ENCODE assay signal across 1 cellular context in the genomic region with DNA sequence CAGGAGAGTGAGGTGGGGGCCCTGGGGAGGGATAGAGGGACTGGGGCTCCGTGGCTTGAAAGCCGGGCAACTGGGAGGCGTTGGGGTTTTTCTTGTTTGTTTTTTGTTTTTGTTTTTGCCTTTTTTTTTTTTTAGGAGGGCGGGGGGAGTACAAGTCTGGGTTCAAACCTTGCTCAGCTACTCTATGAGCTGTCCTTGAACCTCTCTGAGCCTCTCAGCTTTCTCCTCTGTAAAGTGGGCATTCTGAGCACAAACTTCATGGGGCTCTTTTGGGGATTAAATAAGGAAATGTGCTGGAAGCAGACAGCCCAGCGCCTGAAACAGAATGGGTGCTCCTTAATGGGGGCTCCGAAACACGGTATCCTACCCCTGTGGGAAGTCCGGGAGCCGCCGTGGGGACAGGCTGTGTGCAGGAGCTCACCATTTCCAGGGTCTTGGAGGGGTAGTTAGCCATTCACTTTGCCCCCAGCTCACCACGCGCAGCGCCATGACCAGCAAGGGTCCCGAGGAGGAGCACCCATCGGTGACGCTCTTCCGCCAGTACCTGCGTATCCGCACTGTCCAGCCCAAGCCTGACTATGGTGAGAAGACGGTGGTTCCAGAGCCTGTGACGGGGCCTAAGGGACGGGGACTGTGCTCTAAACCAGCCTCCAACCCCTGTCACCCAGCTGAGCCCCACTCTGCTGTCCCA.
TF ChIP-seq lines count a peak whose summit lies in the region.

No MANE protein-coding gene starts in this region.

TF ChIP-seq in IMR-90, 13 proteins besides CTCF, POLR2A, EP300 and RAD21:
- TF ChIP-seq, protein P1, sequence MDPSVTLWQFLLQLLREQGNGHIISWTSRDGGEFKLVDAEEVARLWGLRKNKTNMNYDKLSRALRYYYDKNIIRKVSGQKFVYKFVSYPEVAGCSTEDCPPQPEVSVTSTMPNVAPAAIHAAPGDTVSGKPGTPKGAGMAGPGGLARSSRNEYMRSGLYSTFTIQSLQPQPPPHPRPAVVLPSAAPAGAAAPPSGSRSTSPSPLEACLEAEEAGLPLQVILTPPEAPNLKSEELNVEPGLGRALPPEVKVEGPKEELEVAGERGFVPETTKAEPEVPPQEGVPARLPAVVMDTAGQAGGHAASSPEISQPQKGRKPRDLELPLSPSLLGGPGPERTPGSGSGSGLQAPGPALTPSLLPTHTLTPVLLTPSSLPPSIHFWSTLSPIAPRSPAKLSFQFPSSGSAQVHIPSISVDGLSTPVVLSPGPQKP (IDR thresholded peaks at IDR 0.05; ENCODE audit: borderline replicate concordance, low read depth, low read length): no peak
- TF ChIP-seq MXI1 (IDR thresholded peaks at IDR 0.05; ENCODE audit: borderline replicate concordance, low read depth, low read length): no peak
- TF ChIP-seq, protein P2, sequence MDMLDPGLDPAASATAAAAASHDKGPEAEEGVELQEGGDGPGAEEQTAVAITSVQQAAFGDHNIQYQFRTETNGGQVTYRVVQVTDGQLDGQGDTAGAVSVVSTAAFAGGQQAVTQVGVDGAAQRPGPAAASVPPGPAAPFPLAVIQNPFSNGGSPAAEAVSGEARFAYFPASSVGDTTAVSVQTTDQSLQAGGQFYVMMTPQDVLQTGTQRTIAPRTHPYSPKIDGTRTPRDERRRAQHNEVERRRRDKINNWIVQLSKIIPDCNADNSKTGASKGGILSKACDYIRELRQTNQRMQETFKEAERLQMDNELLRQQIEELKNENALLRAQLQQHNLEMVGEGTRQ (IDR thresholded peaks at IDR 0.05; ENCODE audit: low read depth, low read length): no peak
- no peak for TF ChIP-seq RCOR1 (IDR thresholded peaks at IDR 0.05; ENCODE audit: insufficient replicate concordance, low read length)
- no peak for TF ChIP-seq NFE2L2 (IDR thresholded peaks at IDR 0.05; ENCODE audit: low read depth, low read length)
- no peak for TF ChIP-seq SMC3 (IDR thresholded peaks at IDR 0.05; ENCODE audit: low read depth, low read length)
- TF ChIP-seq CEBPB (IDR thresholded peaks at IDR 0.05; ENCODE audit: low read depth, low read length): no peak
- TF ChIP-seq RFX5 (IDR thresholded peaks at IDR 0.05; ENCODE audit: low read depth, low read length): no peak
- TF ChIP-seq BHLHE40 (IDR thresholded peaks at IDR 0.05; ENCODE audit: low read depth, low read length): no peak
- TF ChIP-seq MAZ (IDR thresholded peaks at IDR 0.05; ENCODE audit: borderline replicate concordance, low read depth, low read length): no peak
- no peak for TF ChIP-seq FOS (IDR thresholded peaks at IDR 0.05; ENCODE audit: low read depth, low read length)
- no peak for TF ChIP-seq MAFK (IDR thresholded peaks at IDR 0.05; ENCODE audit: low read depth, low read length)
- no peak for TF ChIP-seq CHD1 (IDR thresholded peaks at IDR 0.05; ENCODE audit: low read depth, low read length)
